Comparison of ENCODE assay signal across 8 cellular contexts in the genomic region with DNA sequence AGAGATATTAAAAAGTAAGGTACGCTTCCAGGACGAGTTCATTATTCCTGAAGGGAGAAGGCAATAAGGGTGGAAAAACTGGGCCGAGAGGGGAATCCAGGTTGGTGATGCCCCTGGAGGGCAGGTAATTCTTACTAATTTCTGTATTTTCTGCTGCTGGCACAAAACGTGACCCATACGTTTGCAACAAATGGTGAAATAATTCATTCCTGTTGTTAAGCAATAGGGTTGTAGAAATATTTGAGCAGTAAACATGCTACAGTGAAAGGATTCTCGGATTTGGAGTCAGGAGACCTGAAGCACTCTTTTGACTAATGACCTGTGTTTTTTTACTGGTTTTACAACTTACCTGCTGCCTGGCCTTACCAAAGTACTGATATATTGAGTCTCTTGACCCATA. TPM values are rescaled to one million over a fixed set of nuclear protein-coding genes. Genes with fewer than 3 reads are reported as not detected.
DNase-seq lines count a peak whose midpoint lies in the region; ATAC-seq and TF ChIP-seq lines count a peak whose summit lies in the region.

No MANE protein-coding gene starts in this region.

- DNase-seq in BE2C (no peak), NB4 (ENCODE audit: low read depth) (no peak), nephron progenitor cell (no peak), DMS79 (lab: John Stamatoyannopoulos, UW) (no peak), epidermal melanocyte (ENCODE audit: insufficient read length, low spot score) (no peak)
- no peak for DNase-seq in effector memory CD8-positive, alpha-beta T cell
- DNase-seq in central memory CD4-positive, alpha-beta T cell: no peak

- H3K9me3 ChIP-seq in BE2C: no peaks in the 10 kb centered on the region

- TF ChIP-seq POLR2A in NB4 (IDR thresholded peaks at IDR 0.05; ENCODE audit: extremely low read depth, insufficient read length): no peak

- H3K36me3 Mint-ChIP-seq in effector memory CD8-positive, alpha-beta T cell (ENCODE audit: insufficient read depth): peaks cover 58% of the 10 kb centered on the region
- peaks cover 33% of the 10 kb centered on the region for H3K36me3 Mint-ChIP-seq in nephron progenitor cell (ENCODE audit: low read depth)

- H3K27me3 Mint-ChIP-seq in effector memory CD8-positive, alpha-beta T cell: no peaks in the 10 kb centered on the region
- H3K27me3 Mint-ChIP-seq in nephron progenitor cell (ENCODE audit: low read depth, poor library complexity): peaks cover 5% of the 10 kb centered on the region

- H3K27ac Mint-ChIP-seq in effector memory CD8-positive, alpha-beta T cell: peak overlapping the region; percentile 99
- peak overlapping the region; percentile 99 for H3K27ac Mint-ChIP-seq in nephron progenitor cell

- H3K36me3 ChIP-seq in BE2C: peaks cover 18% of the 10 kb centered on the region

- H3K4me1 Mint-ChIP-seq in effector memory CD8-positive, alpha-beta T cell (ENCODE audit: low read depth in 2 of 2): peaks cover 30 to 49% of the 10 kb centered on the region in 2 donors
- peaks cover 47% of the 10 kb centered on the region for H3K4me1 Mint-ChIP-seq in nephron progenitor cell

- no peak for ATAC-seq in effector memory CD8-positive, alpha-beta T cell (replicated peaks)
- no peak for ATAC-seq in HG02885 (IDR thresholded peaks at IDR 0.05; ENCODE audit: poor library complexity, unreplicated experiment)

- TF ChIP-seq CTCF in BE2C (IDR thresholded peaks at IDR 0.05; ENCODE audit: low read depth, low read length): no peak
- no peak for TF ChIP-seq CTCF in NB4 (IDR thresholded peaks at IDR 0.05; ENCODE audit: low read depth, low read length)
- TF ChIP-seq CTCF in nephron progenitor cell (IDR thresholded peaks at IDR 0.05): no peak

- no peaks in the 10 kb centered on the region for H3K9me3 Mint-ChIP-seq in effector memory CD8-positive, alpha-beta T cell
- no peaks in the 10 kb centered on the region for H3K9me3 Mint-ChIP-seq in nephron progenitor cell

- no peaks in the 10 kb centered on the region for H3K27me3 ChIP-seq in BE2C

- peak overlapping the region; percentile 96 to 99 for H3K4me3 Mint-ChIP-seq in effector memory CD8-positive, alpha-beta T cell
- peak overlapping the region; percentile 97 for H3K4me3 Mint-ChIP-seq in nephron progenitor cell

- no peaks in the 10 kb centered on the region; the same call in 1 of the 2 replicates for H3K4me1 ChIP-seq in BE2C

- H3K4me3 ChIP-seq in BE2C (ENCODE audit: low read depth, low read length) (peak overlapping the region; percentile 97), NB4 (ENCODE audit: low read depth, low read length) (peak overlapping the region; percentile 99)

RNA-seq across cellular contexts. Expression of a gene that starts 0.7 kb away (rescaled TPM):
- 2.2 TPM for polyA plus RNA-seq in BE2C (2012; ENCODE audit: insufficient read depth, insufficient read length, low read depth)

RNA-seq across cellular contexts. Expression of a gene that starts 35.9 kb away (rescaled TPM):
- 78.5 TPM for polyA plus RNA-seq in BE2C (2012; ENCODE audit: insufficient read depth, insufficient read length, low read depth)
